ENCODE assay signal across 28 cellular contexts in genomic region chr10:61020420-61021158, GRCh38.
"Had no signal": no experiment of that assay in that cellular context is flagged by ENCODE, and none has a peak within 500 bp of the region (broad histone marks: within the 10 kb centered on the region; RNA-seq: fewer than 3 reads in every experiment).

No MANE protein-coding gene starts in this region.

- H3K27me3 ChIP-seq: ascending aorta, breast epithelium, cardiac muscle cell, esophagus squamous epithelium, gastroesophageal sphincter had no signal

- H3K4me1 ChIP-seq: ascending aorta, breast epithelium, esophagus squamous epithelium, gastroesophageal sphincter had no signal

- H3K27ac ChIP-seq: ascending aorta, breast epithelium, cardiac muscle cell, epithelial cell of prostate, esophagus squamous epithelium, gastroesophageal sphincter, VCaP had no signal

- H3K36me3 ChIP-seq: ascending aorta, breast epithelium, cardiac muscle cell, esophagus squamous epithelium, gastroesophageal sphincter had no signal

- DNase-seq: activated CD4-positive, alpha-beta memory T cell treated with anti-CD3 and anti-CD28 coated beads, Interleukin-2, amount 10 ng/mL, durations not matched to agents 7 days and 5 days; activated CD4-positive, alpha-beta T cell treated with anti-CD3 and anti-CD28 coated beads for 1 hour; activated CD4-positive, alpha-beta T cell treated with anti-CD3 and anti-CD28 coated beads for 4 hours; activated CD4-positive, alpha-beta T cell treated with anti-CD3 and anti-CD28 coated beads, Interleukin-2, amount 10 ng/mL, durations not matched to agents 7 days and 5 days; activated CD4-positive, alpha-beta T cell treated with anti-CD3 and anti-CD28 coated beads, Interleukin-2, amount 50 U/mL, for 4 hours; activated CD8-positive, alpha-beta memory T cell treated with anti-CD3 and anti-CD28 coated beads, Interleukin-2, amount 50 U/mL, for 48 hours; activated gamma-delta T cell; activated naive CD4-positive, alpha-beta T cell; activated naive CD4-positive, alpha-beta T cell treated with anti-CD3 and anti-CD28 coated beads, Interleukin-2, amount 10 ng/mL, durations not matched to agents 7 days and 5 days; activated naive CD8-positive, alpha-beta T cell treated with anti-CD3 and anti-CD28 coated beads, Interleukin-2, amount 10 ng/mL, durations not matched to agents 7 days and 5 days; activated T-cell treated with anti-CD3 and anti-CD28 coated beads for 4 hours; activated T-cell treated with anti-CD3 and anti-CD28 coated beads, Interleukin-2, amount 50 U/mL, for 24 hours; activated T-cell treated with anti-CD3 and anti-CD28 coated beads, Interleukin-2, amount 50 U/mL, for 72 hours; central memory CD4-positive, alpha-beta T cell; effector CD8-positive, alpha-beta T cell; esophagus squamous epithelium; foreskin melanocyte; T-helper 2 cell had no signal

- H3K9me3 ChIP-seq: ascending aorta, breast epithelium, esophagus squamous epithelium, gastroesophageal sphincter had no signal

- FAIRE-seq: endometrium, endothelial cell of umbilical vein had no signal

- ATAC-seq: activated naive CD4-positive, alpha-beta T cell treated with anti-CD3 and anti-CD28 coated beads, Interleukin-2, amount 50 U/mL, for 72 hours; activated T-cell treated with anti-CD3 and anti-CD28 coated beads, Interleukin-2, amount 50 U/mL, for 72 hours; gastroesophageal sphincter; WTC11 had no signal

- H3K4me3 ChIP-seq: ascending aorta, breast epithelium, cardiac muscle cell, esophagus squamous epithelium, gastroesophageal sphincter had no signal
